25 cellular contexts compared by ENCODE assay signal in genomic region chr21:44453120-44453519, GRCh38. TPM values are rescaled to one million over a fixed set of nuclear protein-coding genes. Genes with fewer than 3 reads are reported as not detected.
DNase-seq lines count a peak whose midpoint lies in the region; ATAC-seq, FAIRE-seq and TF ChIP-seq lines count a peak whose summit lies in the region.
"Had no signal": no experiment of that assay in that cellular context is flagged by ENCODE, and none has a peak within 500 bp of the region (broad histone marks: within the 10 kb centered on the region; RNA-seq: fewer than 3 reads in every experiment).

No MANE protein-coding gene starts in this region.

- TF ChIP-seq EP300 in HepG2 (IDR thresholded peaks at IDR 0.05; ENCODE audit: low read depth in 2 of 2, low read length in 2 of 2) (no peak), HepG2 (CRISPR knock-in tag; IDR thresholded peaks at IDR 0.05; ENCODE audit: borderline replicate concordance) (no peak)

- H3K27me3 Mint-ChIP-seq in astrocyte (ENCODE audit: low read depth, unreplicated experiment) = peaks cover 30% of the 10 kb centered on the region

- CTCF ChIA-PET in HepG2 (lab: Yijun Ruan, JAX; ENCODE audit: low intra/inter-chr PET ratio, low total read pairs) = no interaction called here
- CTCF ChIA-PET in endothelial cell of umbilical vein (lab: Charles Lee) = interaction anchor here (1.3 kb wide), 1 partner anchor 10 kb away, joined by 4 read pairs; no protein-coding TSS in a partner anchor

- H3K9me3 ChIP-seq in HepG2 (ENCODE audit: low read length) (no peaks in the 10 kb centered on the region), right lobe of liver (no peaks in the 10 kb centered on the region), astrocyte (ENCODE audit: insufficient read depth, low read depth, low read length) (no peaks in the 10 kb centered on the region), endothelial cell of umbilical vein (replicated peaks; ENCODE audit: control insufficient read depth, insufficient read depth, low read length) (no peaks in the 10 kb centered on the region)

- peaks cover 10% of the 10 kb centered on the region for H3K79me2 ChIP-seq in HepG2 (ENCODE audit: insufficient read depth, low read length)
- H3K79me2 ChIP-seq in astrocyte (ENCODE audit: insufficient read depth, low read length) = no peaks in the 10 kb centered on the region
- no peaks in the 10 kb centered on the region for H3K79me2 ChIP-seq in endothelial cell of umbilical vein (ENCODE audit: control insufficient read depth, insufficient read depth, low read length)

- intact Hi-C loops in HepG2 (cut with micrococcal nuclease; ENCODE audit: unreplicated experiment) = no loop called here
- intact Hi-C loops in right lobe of liver (cut with DNase I) = no loop called here
- intact Hi-C loops in endothelial cell of umbilical vein (cut with micrococcal nuclease) = loop anchor here (10.0 kb wide), 1 partner anchor 108 kb away; no protein-coding TSS in a partner anchor

- no peak for TF ChIP-seq POLR2A in HepG2 (IDR thresholded peaks at IDR 0.05; ENCODE audit: insufficient read depth in 1 of 2, low read depth in 2 of 2, low read length in 2 of 2)
- no peak for TF ChIP-seq POLR2A in right lobe of liver (IDR thresholded peaks at IDR 0.05)
- TF ChIP-seq POLR2A in endothelial cell of umbilical vein (IDR thresholded peaks at IDR 0.05; ENCODE audit: low read depth, low read length) = no peak

- ATAC-seq in HepG2 = no peak
- ATAC-seq in right lobe of liver = no peak
- no peak for ATAC-seq in HG03460 (IDR thresholded peaks at IDR 0.05; ENCODE audit: unreplicated experiment)
- ATAC-seq: GM12878, HCT116 had no signal

- WGBS in HepG2 (ENCODE audit: low lambda C conversion rate) = 84% methylated on average over 3 of the region's 3 CpGs
- WGBS in right lobe of liver (ENCODE audit: insufficient coverage, low coverage, low lambda C conversion rate, missing lambda C conversion rate) = 100% methylated on average over 3 of the region's 3 CpGs

- H3K36me3 Mint-ChIP-seq in astrocyte (ENCODE audit: low read depth, unreplicated experiment) = peaks cover 2% of the 10 kb centered on the region
- H3K36me3 Mint-ChIP-seq: CD4-positive, CD25-positive, alpha-beta regulatory T cell; CD8-positive, alpha-beta memory T cell had no signal

- no peaks in the 10 kb centered on the region; a peak in 2 of 5 replicates for H3K27me3 ChIP-seq in HepG2 (ENCODE audit: control insufficient read depth in 1 of 2, insufficient read depth in 2 of 2, low read length in 2 of 2)
- H3K27me3 ChIP-seq in right lobe of liver = no peaks in the 10 kb centered on the region
- peaks cover 4% of the 10 kb centered on the region for H3K27me3 ChIP-seq in astrocyte (ENCODE audit: insufficient read depth, low read length)
- H3K27me3 ChIP-seq in endothelial cell of umbilical vein (ENCODE audit: control insufficient read depth in 2 of 2, insufficient read depth in 2 of 2, low read length in 2 of 2) = peaks cover 0 to 3% of the 10 kb centered on the region in 2 experiments
- H3K27me3 ChIP-seq: BLaER1 had no signal

- peaks cover 3% of the 10 kb centered on the region for H3K4me1 Mint-ChIP-seq in astrocyte (ENCODE audit: low read depth, unreplicated experiment)

- H3K4me3 Mint-ChIP-seq in astrocyte (ENCODE audit: unreplicated experiment) = peak overlapping the region; percentile 7
- H3K4me3 Mint-ChIP-seq: B cell, HFFc6 had no signal

- H3K27ac ChIP-seq in HepG2 (ENCODE audit: extremely low read length, insufficient read depth, low read length) (no peak overlapping the region), right lobe of liver (no peak overlapping the region), astrocyte (ENCODE audit: low read depth, low read length) (no peak overlapping the region), endothelial cell of umbilical vein (ENCODE audit: insufficient read depth, low read depth, low read length) (no peak overlapping the region)
- H3K27ac ChIP-seq: 22Rv1, BLaER1, C4-2B, GM23248 had no signal

- TF ChIP-seq RAD21 in HepG2 (CRISPR knock-in tag; IDR thresholded peaks at IDR 0.05) = no peak

- no peak overlapping the region for H3K4me2 ChIP-seq in HepG2 (ENCODE audit: low read depth, low read length)
- no peak overlapping the region for H3K4me2 ChIP-seq in astrocyte (ENCODE audit: low read length)
- no peak overlapping the region for H3K4me2 ChIP-seq in endothelial cell of umbilical vein (ENCODE audit: insufficient read depth, low read length)
- H3K4me2 ChIP-seq: BLaER1 had no signal

- H3K9ac ChIP-seq in HepG2 (ENCODE audit: insufficient read depth, low read depth, low read length) = no peak overlapping the region
- no peak overlapping the region for H3K9ac ChIP-seq in astrocyte (ENCODE audit: low read length)
- no peak overlapping the region for H3K9ac ChIP-seq in endothelial cell of umbilical vein (replicated peaks; ENCODE audit: extremely low read depth, insufficient read depth, low read length)
- H3K9ac ChIP-seq: BLaER1, GM23248 had no signal

- H3K9me1 ChIP-seq in endothelial cell of umbilical vein (replicated peaks; ENCODE audit: control insufficient read depth, extremely low read depth, insufficient read depth, low read length) = no peaks in the 10 kb centered on the region

- peaks cover 7% of the 10 kb centered on the region for H3K9me3 Mint-ChIP-seq in astrocyte (ENCODE audit: unreplicated experiment)

- POLR2A ChIA-PET in HepG2 (lab: Yijun Ruan, JAX) (interaction anchor here (1.0 kb wide), 1 partner anchor 30 kb away, joined by 3 read pairs; no protein-coding TSS in a partner anchor), endothelial cell of umbilical vein (lab: Charles Lee) (no interaction called here)

- dilution Hi-C loops in endothelial cell of umbilical vein (cut with MboI; ENCODE audit: extremely low pct_ligation_motif_present, low sequenced_read_pairs) = no loop called here

- H2AFZ ChIP-seq in HepG2 (ENCODE audit: low read length) (no peak overlapping the region), astrocyte (ENCODE audit: low read depth, low read length) (no peak overlapping the region), endothelial cell of umbilical vein (ENCODE audit: low read depth, low read length) (no peak overlapping the region)
- H2AFZ ChIP-seq: GM23248 had no signal

- in situ Hi-C loops in HepG2 (cut with HindIII; ENCODE audit: extremely low pct_ligation_motif_present, low pct_unique_long_range_greater_than_20kb) = no loop called here

- H3K4me3 ChIP-seq in HepG2 (replicated peaks in 1 of 3; ENCODE audit: insufficient read depth in 1 of 3, low read depth in 2 of 3, low read length in 3 of 3) = no peak overlapping the region
- no peak overlapping the region for H3K4me3 ChIP-seq in right lobe of liver
- no peak overlapping the region for H3K4me3 ChIP-seq in astrocyte (ENCODE audit: insufficient read depth, low read depth, low read length)
- H3K4me3 ChIP-seq in endothelial cell of umbilical vein (replicated peaks in 1 of 3; ENCODE audit: insufficient read depth in 1 of 3, low read depth in 1 of 3, low read length in 3 of 3) = no peak overlapping the region
- H3K4me3 ChIP-seq: BLaER1, GM12878, GM23248 had no signal

- H3K4me1 ChIP-seq in HepG2 (ENCODE audit: insufficient read depth, low read length) (peaks cover 51% of the 10 kb centered on the region), right lobe of liver (peaks cover 0 to 13% (median under 1%) of the 10 kb centered on the region in 4 donors), astrocyte (ENCODE audit: insufficient read depth, low read length) (no peaks in the 10 kb centered on the region), endothelial cell of umbilical vein (ENCODE audit: control insufficient read depth, extremely low read depth, insufficient read depth, low read length) (no peaks in the 10 kb centered on the region)

- no peaks in the 10 kb centered on the region for H4K20me1 ChIP-seq in HepG2 (ENCODE audit: insufficient read depth, low read length)
- H4K20me1 ChIP-seq in astrocyte (ENCODE audit: insufficient read depth, low read length) = no peaks in the 10 kb centered on the region
- no peaks in the 10 kb centered on the region for H4K20me1 ChIP-seq in endothelial cell of umbilical vein (replicated peaks; ENCODE audit: control insufficient read depth, extremely low read depth, insufficient read depth, low read length)

- FAIRE-seq in HepG2 (lab: Jason Lieb, UNC) (no peak), astrocyte (lab: Jason Lieb, UNC) (no peak), endothelial cell of umbilical vein (lab: Jason Lieb, UNC) (peak; percentile 4)
- FAIRE-seq: A204.1, D721Med, GM12878, GM19239, H1 had no signal

- DNase-seq in HepG2 (ENCODE audit: low spot score) (no peak), right lobe of liver (no peak), astrocyte (ENCODE audit: low read depth) (no peak), endothelial cell of umbilical vein (ENCODE audit: low read depth, low spot score) (no peak), NCI-H446 (lab: John Stamatoyannopoulos, UW) (no peak)
- DNase-seq: CD4-positive, CD25-positive, alpha-beta regulatory T cell; CD8-positive, alpha-beta memory T cell; DMS 273 treated with DMSO at 0.1 percent for 48 hours; DMS79; EL; GDM1; GM23248; H7; HFFc6 had no signal

- H3K36me3 ChIP-seq in HepG2 (replicated peaks in 1 of 2; ENCODE audit: control insufficient read depth in 1 of 2, insufficient read depth in 2 of 2, low read length in 2 of 2) (no peaks in the 10 kb centered on the region; a peak in 1 of 5 replicates), right lobe of liver (no peaks in the 10 kb centered on the region), astrocyte (ENCODE audit: insufficient read depth, low read length) (no peaks in the 10 kb centered on the region), endothelial cell of umbilical vein (ENCODE audit: control insufficient read depth in 2 of 2, extremely low read depth in 1 of 2, insufficient read depth in 2 of 2, low read length in 2 of 2) (no peaks in the 10 kb centered on the region)

- TF ChIP-seq CTCF in HepG2 (CRISPR knock-in tag; IDR thresholded peaks at IDR 0.05) = no peak
- no peak for TF ChIP-seq CTCF in right lobe of liver (IDR thresholded peaks at IDR 0.05)
- no peak for TF ChIP-seq CTCF in astrocyte (IDR thresholded peaks at IDR 0.05; ENCODE audit: insufficient read depth, low read depth, low read length)
- no peak for TF ChIP-seq CTCF in endothelial cell of umbilical vein (IDR thresholded peaks at IDR 0.05; ENCODE audit: extremely low read depth in 1 of 2, insufficient read depth in 1 of 2, low read depth in 1 of 2, low read length in 2 of 2)

- H3K27ac Mint-ChIP-seq in astrocyte (ENCODE audit: unreplicated experiment) = no peak overlapping the region
- H3K27ac Mint-ChIP-seq: B cell; CD4-positive, CD25-positive, alpha-beta regulatory T cell; HFFc6 had no signal

- BruUV-seq in HepG2 (replicated peaks; lab: Mats Ljungman, UMichigan) (no TSS peak), endothelial cell of umbilical vein (replicated peaks; lab: Mats Ljungman, UMichigan) (no TSS peak)

RNA-seq across cellular contexts. Expression of gene LRRC3, which starts 2.2 kb away (rescaled TPM):
- total RNA-seq in HepG2 (2016; rRNA removed; fragmentation: Illumina TruSeq; extraction: Trizol) (3.9 and 4.8 TPM in 2 replicates), right lobe of liver (10 to 100 TPM in 5 of 6 experiments, 1 to 10 TPM in 1; 7.5 to 19.3 (median 13.9) TPM), astrocyte (5.2 and 5.6 TPM in 2 replicates), endothelial cell of umbilical vein (4.2 and 4.8 TPM in 2 replicates)
- total RNA-seq in HepG2 (2016; cell fraction: cytosol; rRNA removed; fragmentation: Illumina TruSeq; extraction: Trizol; ENCODE audit: low read depth) = 0.97 and 1.1 TPM in 2 replicates
- 3.1 and 4.8 TPM in 2 replicates for total RNA-seq in HepG2 (2016; cell fraction: insoluble cytoplasmic fraction; rRNA removed; fragmentation: Illumina TruSeq; extraction: Trizol)
- 3.5 and 4.4 TPM in 2 replicates for total RNA-seq in HepG2 (2016; cell fraction: membrane; rRNA removed; fragmentation: Illumina TruSeq; extraction: Trizol)
- total RNA-seq in HepG2 (2016; cell fraction: nucleus; rRNA removed; fragmentation: Illumina TruSeq; extraction: Trizol) = 5.2 and 5.7 TPM in 2 replicates
- polyA plus RNA-seq in HepG2 (2011; rRNA removed) (16.5 and 24.3 TPM in 2 replicates), endothelial cell of umbilical vein (4.9 and 5.1 TPM in 2 replicates)
- 17.5 and 19.8 TPM in 2 replicates for polyA plus RNA-seq in HepG2 (2011; cell fraction: cytosol; rRNA removed)
- 25.9 and 31.8 TPM in 2 replicates for polyA plus RNA-seq in HepG2 (2011; cell fraction: nucleus; rRNA removed)
- polyA plus RNA-seq in HepG2 (2012) = 24.1 and 27.1 TPM in 2 replicates
- 0.99 and 1.3 TPM in 2 replicates for polyA plus RNA-seq in HepG2 (2016; cell fraction: cytosol; fragmentation: Illumina TruSeq; extraction: Trizol; ENCODE audit: low read depth)
- 4.4 and 5.5 TPM in 2 replicates for polyA plus RNA-seq in HepG2 (2016; cell fraction: insoluble cytoplasmic fraction; fragmentation: Illumina TruSeq; extraction: Trizol; ENCODE audit: low read depth)
- polyA plus RNA-seq in HepG2 (2016; cell fraction: membrane; fragmentation: Illumina TruSeq; extraction: Trizol; ENCODE audit: low read depth) = 2.9 and 3.4 TPM in 2 replicates
- polyA plus RNA-seq in HepG2 (2016; cell fraction: nucleus; fragmentation: Illumina TruSeq; extraction: Trizol; ENCODE audit: insufficient read depth, low read depth) = 10.0 TPM in 2 replicates
- 3.8 and 34.5 TPM in 2 replicates for polyA minus RNA-seq in HepG2 (2011; rRNA and poly(A)+ RNA removed; ENCODE audit: low replicate concordance)
- polyA minus RNA-seq in HepG2 (2011; cell fraction: cytosol; rRNA and poly(A)+ RNA removed) = 16.0 and 20.9 TPM in 2 replicates
- polyA minus RNA-seq in HepG2 (2011; cell fraction: nucleus; rRNA and poly(A)+ RNA removed) = 10.4 and 13.4 TPM in 2 replicates
- polyA plus RNA-seq in endothelial cell of umbilical vein (2011; cell fraction: cytosol; rRNA removed) = 3.2 and 3.4 TPM in 2 replicates
- 2.3 and 3.0 TPM in 2 replicates for polyA plus RNA-seq in endothelial cell of umbilical vein (2011; cell fraction: nucleus; rRNA removed)
- 4.1 and 7.1 TPM in 2 replicates for polyA plus RNA-seq in endothelial cell of umbilical vein (2012)
- polyA minus RNA-seq in endothelial cell of umbilical vein = 3.6 and 4.3 TPM in 2 replicates
- 2.2 TPM for polyA minus RNA-seq in endothelial cell of umbilical vein (2011; cell fraction: cytosol; rRNA and poly(A)+ RNA removed)
- polyA minus RNA-seq in endothelial cell of umbilical vein (2011; cell fraction: nucleus; rRNA and poly(A)+ RNA removed) = 1.5 and 2.0 TPM in 2 replicates
- total RNA-seq: HFFc6 had no signal
